1 cellular context compared by ENCODE assay signal in genomic region chr1:207407655-207408256, GRCh38.
TF ChIP-seq lines count a peak whose summit lies in the region.

No MANE protein-coding gene starts in this region.

TF ChIP-seq in HepG2, 621 proteins besides CTCF, POLR2A, EP300 and RAD21:
- TF ChIP-seq ZNF670 (CRISPR knock-in tag; IDR thresholded peaks at IDR 0.05; ENCODE audit: borderline replicate concordance) (no peak), TFDP1 (CRISPR knock-in tag; IDR thresholded peaks at IDR 0.05; ENCODE audit: borderline replicate concordance) (no peak), CEBPB (IDR thresholded peaks at IDR 0.05; ENCODE audit: borderline replicate concordance, low read depth, low read length) (peak; percentile 64; the same call in 1 of the 2 replicates), TOE1 (CRISPR knock-in tag; IDR thresholded peaks at IDR 0.05) (no peak), SSRP1 (CRISPR knock-in tag; IDR thresholded peaks at IDR 0.05) (no peak)
